Comparison of ENCODE assay signal across 30 cellular contexts in the genomic region with DNA sequence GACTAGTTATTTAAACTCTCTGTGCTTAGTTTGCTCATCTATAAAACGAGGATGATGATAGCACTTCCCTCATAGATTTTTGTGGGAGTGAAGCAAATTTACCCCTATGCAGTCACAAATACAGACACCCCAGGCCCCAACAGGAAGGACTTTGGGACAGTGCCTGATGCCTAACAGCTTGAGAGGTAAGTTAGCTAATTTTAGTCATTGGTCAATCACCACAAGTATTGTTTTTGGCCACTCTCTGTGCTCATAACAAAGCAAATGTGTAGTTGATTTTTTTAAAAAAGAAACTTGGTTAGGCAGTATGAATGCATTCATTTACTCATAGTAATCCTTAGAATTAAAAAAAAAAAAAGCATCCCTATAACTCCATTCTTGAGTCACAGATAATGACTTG.
"Had no signal": no experiment of that assay in that cellular context is flagged by ENCODE, and none has a peak within 500 bp of the region (broad histone marks: within the 10 kb centered on the region; RNA-seq: fewer than 3 reads in every experiment).

No MANE protein-coding gene starts in this region.

- H3K4me3 ChIP-seq: MG63, PC-9, SJCRH30, SK-N-MC had no signal

- DNase-seq: MG63, NCI-H1048, NCI-H1092 treated with DMSO at 0.1 percent for 48 hours, NCI-H1105 treated with DMSO at 0.1 percent for 48 hours, NCI-H1417, NCI-H1436, NCI-H146, NCI-H1694, NCI-H187, NCI-H1930, NCI-H2029 treated with DMSO at 0.1 percent for 48 hours, NCI-H2081 treated with DMSO at 0.1 percent for 48 hours, NCI-H2107, NCI-H2171, NCI-H226, NCI-H446 treated with DMSO at 0.1 percent for 48 hours, NCI-H510A, NCI-H526, NCI-H69, NCI-H748 treated with DMSO at 0.1 percent for 48 hours, NCI-H82, PC-9, SHP77, SIG-M5, SJCRH30, T-cell had no signal

- H3K4me1 Mint-ChIP-seq: T-cell had no signal

- H3K27ac Mint-ChIP-seq: T-cell had no signal

- ATAC-seq: Panc1, Right ventricle myocardium inferior, SK-N-SH treated with all-trans-retinoic acid at 6 μM for 48 hours, T-cell had no signal

- H3K36me3 Mint-ChIP-seq: T-cell had no signal

- H3K4me3 Mint-ChIP-seq: T-cell had no signal

- H3K27me3 Mint-ChIP-seq: T-cell had no signal
